10 cellular contexts compared by ENCODE assay signal in genomic region chr5:10704949-10705621, GRCh38. TPM values are rescaled to one million over a fixed set of nuclear protein-coding genes. Genes with fewer than 3 reads are reported as not detected.
DNase-seq lines count a peak whose midpoint lies in the region; ATAC-seq, FAIRE-seq and TF ChIP-seq lines count a peak whose summit lies in the region.
"Had no signal": no experiment of that assay in that cellular context is flagged by ENCODE, and none has a peak within 500 bp of the region (broad histone marks: within the 10 kb centered on the region; RNA-seq: fewer than 3 reads in every experiment).

No MANE protein-coding gene starts in this region.

- H3K4me3 ChIP-seq in bronchial epithelial cell (ENCODE audit: low read depth, low read length) (no peak overlapping the region), skeletal muscle satellite cell (ENCODE audit: low read length) (no peak overlapping the region), spleen (no peak overlapping the region)

- H3K36me3 Mint-ChIP-seq in activated CD8-positive, alpha-beta memory T cell treated with anti-CD3 and anti-CD28 coated beads, Interleukin-2, amount 10 ng/mL, durations not matched to agents 7 days and 5 days = no peaks in the 10 kb centered on the region

- TF ChIP-seq CTCF in bronchial epithelial cell (IDR thresholded peaks at IDR 0.05; ENCODE audit: insufficient read depth, low read length, severe bottlenecking) = no peak
- TF ChIP-seq CTCF in spleen (IDR thresholded peaks at IDR 0.05 in 8 of 11, conservative IDR thresholded peaks at IDR 0.05 in 3 of 11) = no peak

- no peaks in the 10 kb centered on the region for H3K9me3 Mint-ChIP-seq in activated CD8-positive, alpha-beta memory T cell treated with anti-CD3 and anti-CD28 coated beads, Interleukin-2, amount 10 ng/mL, durations not matched to agents 7 days and 5 days (ENCODE audit: low read depth)

- H3K36me3 ChIP-seq in bronchial epithelial cell (ENCODE audit: control insufficient read depth, insufficient read depth, low read length) (no peaks in the 10 kb centered on the region), skeletal muscle satellite cell (ENCODE audit: insufficient read depth, low read length) (peaks cover 2% of the 10 kb centered on the region), spleen (peaks cover 0 to 40% (median 0%) of the 10 kb centered on the region in 6 donors)

- intact Hi-C loops in spleen (cut with DNase I; ENCODE audit: low total_unique reads) = no loop called here

- H3K27me3 ChIP-seq in bronchial epithelial cell (ENCODE audit: control insufficient read depth, insufficient read depth, low read length) = no peaks in the 10 kb centered on the region
- no peaks in the 10 kb centered on the region for H3K27me3 ChIP-seq in skeletal muscle satellite cell (ENCODE audit: control insufficient read depth, insufficient read depth, low read length)
- H3K27me3 ChIP-seq in spleen (replicated peaks in 1 of 7) = no peaks in the 10 kb centered on the region

- H3K9me3 ChIP-seq in skeletal muscle satellite cell (replicated peaks; ENCODE audit: low read length) = no peaks in the 10 kb centered on the region
- no peaks in the 10 kb centered on the region for H3K9me3 ChIP-seq in spleen

- peak; percentile 72 for ATAC-seq in activated CD8-positive, alpha-beta memory T cell treated with anti-CD3 and anti-CD28 coated beads, Interleukin-2, amount 10 ng/mL, durations not matched to agents 7 days and 5 days
- ATAC-seq in HG03520 (IDR thresholded peaks at IDR 0.05; ENCODE audit: unreplicated experiment) = no peak

- DNase-seq in activated CD8-positive, alpha-beta memory T cell treated with anti-CD3 and anti-CD28 coated beads, Interleukin-2, amount 10 ng/mL, durations not matched to agents 7 days and 5 days = peak; percentile 55
- no peak for DNase-seq in activated CD8-positive, alpha-beta memory T cell treated with anti-CD3 and anti-CD28 coated beads for 24 hours
- peak; percentile 27 for DNase-seq in NCI-H2196 (lab: John Stamatoyannopoulos, UW; ENCODE audit: unreplicated experiment)
- peak; percentile 57 for DNase-seq in bronchial epithelial cell (ENCODE audit: low read depth)
- DNase-seq in NK-92 treated with Interleukin-12 subunit alpha and Interleukin-12 subunit beta, amount 100 ng/mL, for 24 hours (lab: John Stamatoyannopoulos, UW) = no peak
- DNase-seq in spleen = no peak
- DNase-seq: NCI-H345 had no signal

- no peaks in the 10 kb centered on the region for H3K27me3 Mint-ChIP-seq in activated CD8-positive, alpha-beta memory T cell treated with anti-CD3 and anti-CD28 coated beads, Interleukin-2, amount 10 ng/mL, durations not matched to agents 7 days and 5 days

- H3K27ac ChIP-seq in spleen = peak overlapping the region in 3 of 8 donors; percentile 26 to 55 (median 47)

- FAIRE-seq in bronchial epithelial cell (lab: Jason Lieb, UNC) = no peak
- FAIRE-seq: frontal cortex had no signal

- H3K4me1 ChIP-seq in skeletal muscle satellite cell (ENCODE audit: control insufficient read depth, insufficient read depth, low read length) (peaks cover 57% of the 10 kb centered on the region), spleen (peaks cover 7 to 65% (median 29%) of the 10 kb centered on the region in 6 donors)

- H3K4me1 Mint-ChIP-seq in activated CD8-positive, alpha-beta memory T cell treated with anti-CD3 and anti-CD28 coated beads, Interleukin-2, amount 10 ng/mL, durations not matched to agents 7 days and 5 days = peaks cover 28% of the 10 kb centered on the region

- H3K27ac Mint-ChIP-seq in activated CD8-positive, alpha-beta memory T cell treated with anti-CD3 and anti-CD28 coated beads, Interleukin-2, amount 10 ng/mL, durations not matched to agents 7 days and 5 days = peak overlapping the region; percentile 54

- peak overlapping the region; percentile 17 for H3K4me2 ChIP-seq in skeletal muscle satellite cell (ENCODE audit: low read length)

- no peak overlapping the region for H3K9ac ChIP-seq in skeletal muscle satellite cell (ENCODE audit: low read depth, low read length)

- TF ChIP-seq POLR2A in spleen (IDR thresholded peaks at IDR 0.05) = no peak

- no peak overlapping the region for H3K4me3 Mint-ChIP-seq in activated CD8-positive, alpha-beta memory T cell treated with anti-CD3 and anti-CD28 coated beads, Interleukin-2, amount 10 ng/mL, durations not matched to agents 7 days and 5 days

- CTCF ChIA-PET in activated CD8-positive, alpha-beta memory T cell treated with anti-CD3 and anti-CD28 coated beads, Interleukin-2, amount 10 ng/mL, durations not matched to agents 7 days and 5 days (lab: Charles Lee) = no interaction called here

- WGBS in spleen, 5 donors = 37 to 50% (median 42%) methylated on average over 10 of the region's 10 CpGs

RNA-seq across cellular contexts. Expression of gene DAP, which starts 55.9 kb away (rescaled TPM):
- 10 to 100 TPM; 44.5 to 52.2 TPM for total RNA-seq in activated CD8-positive, alpha-beta memory T cell treated with anti-CD3 and anti-CD28 coated beads, Interleukin-2, amount 10 ng/mL, durations not matched to agents 7 days and 5 days
- 10.5 and 11.8 TPM in 2 replicates for total RNA-seq in bronchial epithelial cell
- total RNA-seq in skeletal muscle satellite cell (2012; rRNA removed) = 25.6 and 25.8 TPM in 2 replicates
- 100 to 1,000 TPM in 1 of 7 donors, 10 to 100 TPM in 6; 57.7 to 111 (median 71.1) TPM for total RNA-seq in spleen
- 10 to 100 TPM; 29.4 to 56.3 (median 37.6) TPM for polyA plus RNA-seq in spleen

Comparison
In these comparisons a context has a peak if more than half of its experiments do, and no peak if none do; other contexts are left out.
1. DNase-seq: peak in activated CD8-positive, alpha-beta memory T cell treated with anti-CD3 and anti-CD28 coated beads, Interleukin-2, amount 10 ng/mL, durations not matched to agents 7 days and 5 days (single experiment), NCI-H2196 (single experiment) and bronchial epithelial cell (single experiment); none in activated CD8-positive, alpha-beta memory T cell treated with anti-CD3 and anti-CD28 coated beads for 24 hours (single experiment), NK-92 treated with Interleukin-12 subunit alpha and Interleukin-12 subunit beta, amount 100 ng/mL, for 24 hours (single experiment) and spleen (single experiment).